ENCODE assay signal across 8 cellular contexts in the genomic region with DNA sequence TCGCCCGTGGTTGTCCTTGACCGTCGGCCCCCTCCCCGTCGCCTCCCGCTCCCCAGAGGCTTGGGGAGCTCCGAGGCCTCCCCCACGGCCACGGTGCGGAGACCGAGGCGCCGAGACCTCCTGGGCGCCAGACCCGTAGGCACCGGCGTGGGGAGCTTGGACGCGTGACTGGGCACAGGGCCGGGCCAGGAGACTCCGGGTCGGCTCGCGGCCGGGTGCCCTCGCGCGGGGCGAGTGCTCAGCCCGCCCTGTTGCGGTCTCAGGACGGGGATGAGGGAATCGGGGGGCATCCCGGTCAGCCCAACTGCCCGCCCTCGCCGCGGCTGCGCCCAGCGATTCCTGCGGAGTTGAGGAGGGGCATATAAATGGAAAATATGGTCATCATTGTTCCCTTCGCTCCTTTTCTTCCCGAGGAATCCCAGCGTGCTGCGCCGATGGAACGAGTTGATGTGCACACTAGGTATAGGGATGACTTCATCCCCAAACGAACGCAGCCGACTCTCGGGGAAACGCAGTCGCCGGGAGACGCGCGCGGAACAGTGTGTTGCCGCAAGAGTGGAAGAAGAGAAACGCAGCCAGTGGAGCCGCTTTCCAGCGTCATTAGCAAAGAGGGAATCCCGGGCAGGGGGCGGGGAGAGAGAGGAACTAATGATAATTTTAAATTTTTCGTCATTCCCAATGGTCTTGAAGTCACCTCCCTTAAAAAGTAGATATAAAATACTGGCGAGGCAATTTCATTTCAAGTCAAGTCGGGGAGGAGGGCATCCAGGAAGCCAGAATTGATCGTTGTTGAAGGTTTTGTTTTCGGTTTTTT. TPM values are rescaled to one million over a fixed set of nuclear protein-coding genes. Genes with fewer than 3 reads are reported as not detected.
DNase-seq lines count a peak whose midpoint lies in the region; ATAC-seq and TF ChIP-seq lines count a peak whose summit lies in the region.

No MANE protein-coding gene starts in this region.

- H3K9me3 ChIP-seq in BLaER1 = no peaks in the 10 kb centered on the region

- peak overlapping the region; percentile 53 for H3K4me3 Mint-ChIP-seq in activated CD4-positive, alpha-beta T cell treated with anti-CD3 and anti-CD28 coated beads, Interleukin-2, amount 10 ng/mL, durations not matched to agents 7 days and 5 days
- H3K4me3 Mint-ChIP-seq in endothelial cell (ENCODE audit: unreplicated experiment) (peak overlapping the region; percentile 94), memory B cell (peak overlapping the region; percentile 84)

- peaks cover 57% of the 10 kb centered on the region for H3K27me3 Mint-ChIP-seq in activated CD4-positive, alpha-beta T cell treated with anti-CD3 and anti-CD28 coated beads, Interleukin-2, amount 10 ng/mL, durations not matched to agents 7 days and 5 days
- H3K27me3 Mint-ChIP-seq in endothelial cell (ENCODE audit: unreplicated experiment) (peaks cover 10% of the 10 kb centered on the region), memory B cell (peaks cover 7% of the 10 kb centered on the region)

- no peaks in the 10 kb centered on the region for H3K9me3 Mint-ChIP-seq in activated CD4-positive, alpha-beta T cell treated with anti-CD3 and anti-CD28 coated beads, Interleukin-2, amount 10 ng/mL, durations not matched to agents 7 days and 5 days
- no peaks in the 10 kb centered on the region for H3K9me3 Mint-ChIP-seq in endothelial cell (ENCODE audit: unreplicated experiment)
- H3K9me3 Mint-ChIP-seq in memory B cell = no peaks in the 10 kb centered on the region

- no peak for TF ChIP-seq CTCF in endothelial cell (IDR thresholded peaks at IDR 0.05; ENCODE audit: unreplicated experiment)

- DNase-seq in NCI-H1092 (lab: John Stamatoyannopoulos, UW) (peak; percentile 76), endothelial cell (ENCODE audit: low spot score) (peak; percentile 56), memory B cell (ENCODE audit: low spot score in 2 of 2) (peak in 1 of 2 donors; percentile 37), stromal cell of bone marrow (ENCODE audit: low read depth) (peak; percentile 64)
- peak; percentile 14 for DNase-seq in activated CD4-positive, alpha-beta T cell treated with anti-CD3 and anti-CD28 coated beads, Interleukin-2, amount 10 ng/mL, durations not matched to agents 7 days and 5 days

- peaks cover 11% of the 10 kb centered on the region for H3K4me1 Mint-ChIP-seq in activated CD4-positive, alpha-beta T cell treated with anti-CD3 and anti-CD28 coated beads, Interleukin-2, amount 10 ng/mL, durations not matched to agents 7 days and 5 days
- H3K4me1 Mint-ChIP-seq in endothelial cell (ENCODE audit: unreplicated experiment) (peaks cover 9% of the 10 kb centered on the region), memory B cell (peaks cover 9% of the 10 kb centered on the region)

- no peak overlapping the region for H3K27ac Mint-ChIP-seq in activated CD4-positive, alpha-beta T cell treated with anti-CD3 and anti-CD28 coated beads, Interleukin-2, amount 10 ng/mL, durations not matched to agents 7 days and 5 days
- H3K27ac Mint-ChIP-seq in endothelial cell (ENCODE audit: unreplicated experiment) (peak overlapping the region; percentile 92), memory B cell (no peak overlapping the region)

- H4K20me1 ChIP-seq in BLaER1 = peaks cover 33% of the 10 kb centered on the region

- H3K9ac ChIP-seq in BLaER1 = peak overlapping the region; percentile 79

- peak; percentile 17 for ATAC-seq in GM19438 (IDR thresholded peaks at IDR 0.05; ENCODE audit: low read depth, unreplicated experiment)
- peak; percentile 42 for ATAC-seq in memory B cell (ENCODE audit: low read depth)
- no peak for ATAC-seq in HG02610 (IDR thresholded peaks at IDR 0.05; ENCODE audit: unreplicated experiment)

- peak overlapping the region; percentile 96 for H3K4me2 ChIP-seq in BLaER1

- H3K36me3 Mint-ChIP-seq in activated CD4-positive, alpha-beta T cell treated with anti-CD3 and anti-CD28 coated beads, Interleukin-2, amount 10 ng/mL, durations not matched to agents 7 days and 5 days (ENCODE audit: low read depth) = no peaks in the 10 kb centered on the region
- H3K36me3 Mint-ChIP-seq in endothelial cell (ENCODE audit: low read depth, unreplicated experiment) = peaks cover 7% of the 10 kb centered on the region
- H3K36me3 Mint-ChIP-seq in memory B cell = no peaks in the 10 kb centered on the region

- H3K27me3 ChIP-seq in BLaER1 = peaks cover 7% of the 10 kb centered on the region

- H3K27ac ChIP-seq in BLaER1 = peak overlapping the region; percentile 83

- H3K4me1 ChIP-seq in BLaER1 = peaks cover 41% of the 10 kb centered on the region

- no peaks in the 10 kb centered on the region for H3K36me3 ChIP-seq in BLaER1

- CTCF ChIA-PET in activated CD4-positive, alpha-beta T cell treated with anti-CD3 and anti-CD28 coated beads, Interleukin-2, amount 10 ng/mL, durations not matched to agents 7 days and 5 days (lab: Charles Lee) = interaction anchor here (0.8 kb wide), 1 partner anchor 11 kb away, joined by 3 read pairs; no protein-coding TSS in a partner anchor

- POLR2A ChIA-PET in activated CD4-positive, alpha-beta T cell treated with anti-CD3 and anti-CD28 coated beads, Interleukin-2, amount 10 ng/mL, durations not matched to agents 7 days and 5 days (lab: Charles Lee) = no interaction called here

- H3K4me3 ChIP-seq in BLaER1 = peak overlapping the region; percentile 97

RNA-seq across cellular contexts. Expression of gene ENAH, which starts 0.7 kb away (rescaled TPM):
- total RNA-seq in activated CD4-positive, alpha-beta T cell treated with anti-CD3 and anti-CD28 coated beads, Interleukin-2, amount 10 ng/mL, durations not matched to agents 7 days and 5 days = not detected
- total RNA-seq in endothelial cell (ENCODE audit: unreplicated experiment) = 82.9 TPM

Comparison
In these comparisons a context has a peak if more than half of its experiments do, and no peak if none do; other contexts are left out.
1. RNA of gene ENAH, which starts 0.7 kb away (total RNA-seq): 82.9 TPM in endothelial cell (single experiment); not detected in activated CD4-positive, alpha-beta T cell treated with anti-CD3 and anti-CD28 coated beads, Interleukin-2, amount 10 ng/mL, durations not matched to agents 7 days and 5 days; every median in the first group is over 10 times any median in the second.
2. Peak in every context shown above with its lines, with median percentiles within 50 percentile points of each other: H3K4me3 Mint-ChIP-seq.